Comparison of ENCODE assay signal across 20 cellular contexts in the genomic region with DNA sequence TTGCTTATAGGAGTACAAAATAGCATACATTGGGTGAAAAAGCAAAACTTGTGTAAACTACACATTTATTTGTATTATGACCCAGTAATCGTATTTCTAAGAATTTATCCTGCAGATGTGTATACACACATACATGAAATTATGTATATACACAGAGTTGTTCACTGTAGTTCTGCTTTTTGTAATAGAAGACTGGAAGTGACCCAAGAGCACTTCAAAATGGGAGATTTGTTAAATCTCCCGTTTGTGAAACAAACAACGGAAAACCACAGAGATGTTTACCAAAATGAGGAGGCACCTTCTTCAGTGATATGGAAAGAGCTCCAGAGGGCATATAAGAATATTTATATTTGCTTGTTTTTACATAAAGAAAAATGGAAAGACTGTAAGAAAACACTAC. TPM values are rescaled to one million over a fixed set of nuclear protein-coding genes. Genes with fewer than 3 reads are reported as not detected.
"Had no signal": no experiment of that assay in that cellular context is flagged by ENCODE, and none has a peak within 500 bp of the region (broad histone marks: within the 10 kb centered on the region; RNA-seq: fewer than 3 reads in every experiment).

No MANE protein-coding gene starts in this region.

- H3K36me3 ChIP-seq: ovary had no signal

- H3K36me3 Mint-ChIP-seq: activated CD8-positive, alpha-beta memory T cell treated with anti-CD3 and anti-CD28 coated beads, Interleukin-2, amount 10 ng/mL, durations not matched to agents 7 days and 5 days; activated naive CD8-positive, alpha-beta T cell; brain had no signal

- H3K9me3 ChIP-seq: ovary, testis had no signal

- ATAC-seq: activated CD4-positive, CD25-positive, alpha-beta regulatory T cell treated with anti-CD3 and anti-CD28 coated beads, Interleukin-2, amount 50 U/mL, for 24 hours; activated CD8-positive, alpha-beta memory T cell treated with anti-CD3 and anti-CD28 coated beads, Interleukin-2, amount 10 ng/mL, durations not matched to agents 7 days and 5 days; activated T-cell treated with anti-CD3 and anti-CD28 coated beads, Interleukin-2, amount 50 U/mL, for 4 hours had no signal

- H3K4me1 ChIP-seq: testis had no signal

- H3K27ac ChIP-seq: ovary, testis had no signal

- H3K9me3 Mint-ChIP-seq: activated T-cell treated with anti-CD3 and anti-CD28 coated beads, Interleukin-2, amount 50 U/mL, for 4 hours; brain; central memory CD8-positive, alpha-beta T cell; neural crest cell; stimulated activated naive CD8-positive, alpha-beta T cell treated with anti-CD3 and anti-CD28 coated beads, Interleukin-15, Interleukin-2, amounts not matched to agents 100 ng/mL and 50 ng/mL, for 24 hours had no signal

- H3K27ac Mint-ChIP-seq: activated CD8-positive, alpha-beta memory T cell treated with anti-CD3 and anti-CD28 coated beads, Interleukin-2, amount 10 ng/mL, durations not matched to agents 7 days and 5 days; activated naive CD8-positive, alpha-beta T cell; brain; stimulated activated naive CD8-positive, alpha-beta T cell treated with anti-CD3 and anti-CD28 coated beads, Interleukin-15, Interleukin-2, amounts not matched to agents 100 ng/mL and 50 ng/mL, for 24 hours had no signal

- H3K4me3 ChIP-seq: ovary, testis had no signal

- H3K27me3 ChIP-seq: ovary, testis had no signal

- DNase-seq: activated CD4-positive, alpha-beta T cell treated with anti-CD3 and anti-CD28 coated beads, Interleukin-2, amount 50 U/mL, for 48 hours; activated CD8-positive, alpha-beta memory T cell treated with anti-CD3 and anti-CD28 coated beads, Interleukin-2, amount 10 ng/mL, durations not matched to agents 7 days and 5 days; activated effector memory CD4-positive, alpha-beta T cell treated with anti-CD3 and anti-CD28 coated beads, Interleukin-2, amount 50 U/mL, for 16 hours; activated T-cell treated with anti-CD3 and anti-CD28 coated beads, Interleukin-2, amount 50 U/mL, for 4 hours; amygdala; hippocampal formation; ovary; stimulated activated CD4-positive, alpha-beta T cell treated with anti-CD3 and anti-CD28 coated beads, Interleukin-4, amount 100 ng/mL, for 24 hours; testis had no signal

RNA-seq across cellular contexts. Expression of a gene that starts 18.0 kb away (rescaled TPM):
- total RNA-seq: activated CD8-positive, alpha-beta memory T cell treated with anti-CD3 and anti-CD28 coated beads, Interleukin-2, amount 10 ng/mL, durations not matched to agents 7 days and 5 days; epithelial cell of proximal tubule; glomerular endothelial cell; kidney epithelial cell; neural crest cell had no signal

RNA-seq across cellular contexts. Expression of a gene that starts 32.2 kb away (rescaled TPM):
- total RNA-seq: activated CD8-positive, alpha-beta memory T cell treated with anti-CD3 and anti-CD28 coated beads, Interleukin-2, amount 10 ng/mL, durations not matched to agents 7 days and 5 days; activated T-cell treated with anti-CD3 and anti-CD28 coated beads, Interleukin-2, amount 50 U/mL, for 4 hours; epithelial cell of proximal tubule; glomerular endothelial cell; kidney epithelial cell; liver; neural crest cell; ovary; testis; urinary bladder had no signal

RNA-seq across cellular contexts. Expression of a gene that starts 41.2 kb away (rescaled TPM):
- total RNA-seq: activated CD8-positive, alpha-beta memory T cell treated with anti-CD3 and anti-CD28 coated beads, Interleukin-2, amount 10 ng/mL, durations not matched to agents 7 days and 5 days; activated T-cell treated with anti-CD3 and anti-CD28 coated beads, Interleukin-2, amount 50 U/mL, for 4 hours; epithelial cell of proximal tubule; glomerular endothelial cell; kidney epithelial cell; liver; neural crest cell; ovary; urinary bladder had no signal

RNA-seq across cellular contexts. Expression of a gene that starts 58.6 kb away (rescaled TPM):
- total RNA-seq: activated CD8-positive, alpha-beta memory T cell treated with anti-CD3 and anti-CD28 coated beads, Interleukin-2, amount 10 ng/mL, durations not matched to agents 7 days and 5 days; activated T-cell treated with anti-CD3 and anti-CD28 coated beads, Interleukin-2, amount 50 U/mL, for 4 hours; epithelial cell of proximal tubule; glomerular endothelial cell; kidney epithelial cell; liver; neural crest cell; ovary; testis; urinary bladder had no signal
